In genomic region chr6:138229663-138230194, GRCh38 we compare ENCODE assay signal across 1 cellular context.
TF ChIP-seq lines count a peak whose summit lies in the region.

No MANE protein-coding gene starts in this region.

TF ChIP-seq in HepG2, 621 proteins besides CTCF, POLR2A, EP300 and RAD21 (continued from another document):
- no peak for TF ChIP-seq KIAA2018 (CRISPR knock-in tag; IDR thresholded peaks at IDR 0.05; ENCODE audit: borderline replicate concordance)
- TF ChIP-seq GZF1 (CRISPR knock-in tag; IDR thresholded peaks at IDR 0.05) = no peak
- TF ChIP-seq HNRNPLL (IDR thresholded peaks at IDR 0.05; ENCODE audit: low read depth, low read length, poor library complexity, severe bottlenecking) = no peak
- TF ChIP-seq SRSF4 (IDR thresholded peaks at IDR 0.05; ENCODE audit: low read depth, low read length, poor library complexity, severe bottlenecking) = no peak
- no peak for TF ChIP-seq ZNF891 (CRISPR knock-in tag; IDR thresholded peaks at IDR 0.05)
- TF ChIP-seq ZNF552 (CRISPR knock-in tag; IDR thresholded peaks at IDR 0.05; ENCODE audit: borderline replicate concordance) = no peak
- 0 out of 2 replicates have a peak, but pooled peaks have one; percentile 52 for TF ChIP-seq ZBTB4 (CRISPR knock-in tag; IDR thresholded peaks at IDR 0.05; ENCODE audit: borderline replicate concordance)
- no peak for TF ChIP-seq HDAC6 (IDR thresholded peaks at IDR 0.05; ENCODE audit: low read depth, low read length)
- TF ChIP-seq MBNL3 (CRISPR knock-in tag; conservative IDR thresholded peaks at IDR 0.05) = no peak
- TF ChIP-seq NKX3-1 (CRISPR knock-in tag; IDR thresholded peaks at IDR 0.05) = no peak
- peak; percentile 33; the same call in 1 of the 2 replicates for TF ChIP-seq ZBTB38 (CRISPR knock-in tag; IDR thresholded peaks at IDR 0.05)
- peak; percentile 92 for TF ChIP-seq ZBTB33 (CRISPR knock-in tag; IDR thresholded peaks at IDR 0.05)
